Comparison of ENCODE assay signal across 7 cellular contexts in genomic region chr19:50835103-50835784, GRCh38. TPM values are rescaled to one million over a fixed set of nuclear protein-coding genes. Genes with fewer than 3 reads are reported as not detected.
DNase-seq lines count a peak whose midpoint lies in the region; ATAC-seq and TF ChIP-seq lines count a peak whose summit lies in the region.

No MANE protein-coding gene starts in this region.

- H3K36me3 ChIP-seq in H7 (replicated peaks; ENCODE audit: control insufficient read depth, insufficient read depth, low read length) (no peaks in the 10 kb centered on the region), SK-N-SH (replicated peaks in 1 of 2; ENCODE audit: control insufficient read depth in 1 of 2, insufficient read depth in 2 of 2, low read length in 1 of 2) (no peaks in the 10 kb centered on the region), heart left ventricle (no peaks in the 10 kb centered on the region), gastrocnemius medialis (no peaks in the 10 kb centered on the region)

- no peaks in the 10 kb centered on the region for H3K79me2 ChIP-seq in SK-N-SH (ENCODE audit: insufficient read depth)

- 37% methylated on average over 10 of the region's 13 CpGs for WGBS in SK-N-SH (ENCODE audit: low lambda C conversion rate)
- 33 to 34% (median 33%) methylated on average over 13 of the region's 13 CpGs for WGBS in heart left ventricle, 4 donors

- peak overlapping the region; percentile 77 for H3K4me2 ChIP-seq in SK-N-SH

- in situ Hi-C loops in gastrocnemius medialis (cut with MboI; ENCODE audit: low sequenced_read_pairs in 4 of 4) = no loop called here

- H3K27me3 ChIP-seq in H7 (ENCODE audit: control insufficient read depth, insufficient read depth, low read length) (peaks cover 22% of the 10 kb centered on the region), SK-N-SH (ENCODE audit: insufficient read depth) (peaks cover 17% of the 10 kb centered on the region; the same call in 1 of the 2 replicates), heart left ventricle (peaks cover 0 to 36% (median 12%) of the 10 kb centered on the region in 9 donors), gastrocnemius medialis (peaks cover 20 to 58% (median 21%) of the 10 kb centered on the region in 3 donors)

- no peak for TF ChIP-seq EP300 in SK-N-SH (IDR thresholded peaks at IDR 0.05; ENCODE audit: borderline replicate concordance in 1 of 2, low read depth in 1 of 2, low read length in 1 of 2)

- H3F3A ChIP-seq in SK-N-SH (replicated peaks; ENCODE audit: insufficient read depth) = no peaks in the 10 kb centered on the region

- H3K4me1 ChIP-seq in SK-N-SH (ENCODE audit: control insufficient read depth in 1 of 2, insufficient read depth in 2 of 2, low read depth in 1 of 2, low read length in 1 of 2) = peaks cover 0 to 7% of the 10 kb centered on the region in 2 experiments; a peak in 1 of 4 replicates
- H3K4me1 ChIP-seq in heart left ventricle = peaks cover 0 to 12% (median 9%) of the 10 kb centered on the region in 12 donors
- peaks cover 0 to 3% of the 10 kb centered on the region in 2 donors for H3K4me1 ChIP-seq in gastrocnemius medialis

- intact Hi-C loops in heart left ventricle (cut with DNase I) (no loop called here), gastrocnemius medialis (cut with DNase I; ENCODE audit: low total_unique reads) (no loop called here)

- no peaks in the 10 kb centered on the region for H3K9me3 ChIP-seq in SK-N-SH
- H3K9me3 ChIP-seq in heart left ventricle = no peaks in the 10 kb centered on the region
- H3K9me3 ChIP-seq in gastrocnemius medialis = no peaks in the 10 kb centered on the region

- H2AFZ ChIP-seq in SK-N-SH (ENCODE audit: low read depth) = peak overlapping the region; percentile 65; the same call in 1 of the 2 replicates

- H3K4me3 ChIP-seq in H7 (ENCODE audit: insufficient read depth, low read depth, low read length) (peak overlapping the region; percentile 78), SK-N-SH (ENCODE audit: low read depth in 2 of 2, low read length in 1 of 2) (peak overlapping the region; percentile 52 to 57; a peak in 3 of 4 replicates), heart left ventricle (peak overlapping the region; percentile 28 to 65 (median 56)), gastrocnemius medialis (peak overlapping the region; percentile 35 to 47 (median 38))

- POLR2A ChIA-PET in SK-N-SH (lab: Yijun Ruan, JAX) = no interaction called here

- CTCF ChIA-PET in SK-N-SH (lab: Yijun Ruan, JAX) = no interaction called here

- no peaks in the 10 kb centered on the region for H4K20me1 ChIP-seq in SK-N-SH (ENCODE audit: insufficient read depth)

- no peaks in the 10 kb centered on the region for H3K9me2 ChIP-seq in SK-N-SH

- H3K9ac ChIP-seq in SK-N-SH = peak overlapping the region; percentile 41; the same call in 1 of the 2 replicates

- TF ChIP-seq POLR2A in heart left ventricle (IDR thresholded peaks at IDR 0.05) (no peak), gastrocnemius medialis (IDR thresholded peaks at IDR 0.05) (no peak)

- TF ChIP-seq RAD21 in SK-N-SH (IDR thresholded peaks at IDR 0.05; ENCODE audit: low read length) = no peak

- ATAC-seq in heart left ventricle (peak in 2 of 4 donors; percentile 21 to 36), gastrocnemius medialis (no peak), HG03565 (IDR thresholded peaks at IDR 0.05; ENCODE audit: unreplicated experiment) (no peak)

- TF ChIP-seq CTCF in SK-N-SH (IDR thresholded peaks at IDR 0.05) (no peak), heart left ventricle (IDR thresholded peaks at IDR 0.05) (no peak), gastrocnemius medialis (IDR thresholded peaks at IDR 0.05 in 4 of 5, conservative IDR thresholded peaks at IDR 0.05 in 1 of 5) (no peak)

- H3K27ac ChIP-seq in SK-N-SH (ENCODE audit: low read depth in 2 of 2, low read length in 1 of 2) (no peak overlapping the region), heart left ventricle (no peak overlapping the region), gastrocnemius medialis (no peak overlapping the region)

- DNase-seq in H7 (peak; percentile 73), SK-N-SH (peak; percentile 54), heart left ventricle (no peak), gastrocnemius medialis (no peak), mucosa of gallbladder (ENCODE audit: low spot score) (no peak), DMS114 treated with DMSO at 0.1 percent for 48 hours (lab: John Stamatoyannopoulos, UW; ENCODE audit: unreplicated experiment) (no peak)

TF ChIP-seq in SK-N-SH, 30 proteins besides CTCF, POLR2A, EP300 and RAD21 (continues in another document):
- TF ChIP-seq RCOR1 (IDR thresholded peaks at IDR 0.05; ENCODE audit: low read length) (no peak), MEF2A (IDR thresholded peaks at IDR 0.05; ENCODE audit: borderline replicate concordance, low read depth) (no peak), USF2 (IDR thresholded peaks at IDR 0.05; ENCODE audit: borderline replicate concordance, low read depth, low read length) (no peak), MXI1 (IDR thresholded peaks at IDR 0.05; ENCODE audit: low read depth, low read length) (no peak), FOSL2 (IDR thresholded peaks at IDR 0.05; ENCODE audit: borderline replicate concordance, low read depth) (no peak), TCF12 (IDR thresholded peaks at IDR 0.05) (no peak), GABPA (IDR thresholded peaks at IDR 0.05; ENCODE audit: low read depth) (no peak), USF1 (IDR thresholded peaks at IDR 0.05; ENCODE audit: borderline replicate concordance, low read depth) (no peak), SMC3 (IDR thresholded peaks at IDR 0.05; ENCODE audit: low read depth, low read length) (no peak), RXRA (IDR thresholded peaks at IDR 0.05; ENCODE audit: borderline replicate concordance, low read depth) (no peak), NRF1 (IDR thresholded peaks at IDR 0.05; ENCODE audit: low read depth, low read length) (no peak), TEAD4 (IDR thresholded peaks at IDR 0.05; ENCODE audit: borderline replicate concordance, insufficient read depth) (no peak), ELF1 (IDR thresholded peaks at IDR 0.05) (no peak), EZH2phosphoT487 (IDR thresholded peaks at IDR 0.05; ENCODE audit: borderline replicate concordance, low read depth) (no peak), NFIC (IDR thresholded peaks at IDR 0.05; ENCODE audit: borderline replicate concordance) (no peak)

RNA-seq across cellular contexts. Expression of gene KLK15, which starts 1.9 kb away (rescaled TPM):
- not detected in 2 replicates for total RNA-seq in H7 (2014; rRNA removed; shearing (Covaris generic))
- not detected in 2 replicates for polyA plus RNA-seq in SK-N-SH (2012; rRNA removed)
- not detected in 2 replicates for polyA plus RNA-seq in SK-N-SH (2012; cell fraction: cytosol; rRNA removed)
- polyA plus RNA-seq in SK-N-SH (2012; cell fraction: nucleus; rRNA removed) = not detected in 2 replicates
- not detected for total RNA-seq in heart left ventricle
- not detected for polyA plus RNA-seq in heart left ventricle
- not detected for total RNA-seq in gastrocnemius medialis
- not detected for total RNA-seq in mucosa of gallbladder

RNA-seq across cellular contexts. Expression of gene KLK1, which starts 11.7 kb away (rescaled TPM):
- total RNA-seq in H7 (2014; rRNA removed; shearing (Covaris generic)) = not detected in 2 replicates
- polyA plus RNA-seq in SK-N-SH (2012; rRNA removed) = not detected in 2 replicates
- polyA plus RNA-seq in SK-N-SH (2012; cell fraction: cytosol; rRNA removed) = not detected in 2 replicates
- not detected in 2 replicates for polyA plus RNA-seq in SK-N-SH (2012; cell fraction: nucleus; rRNA removed)
- 1 to 10 TPM in 1 of 9 donors, under 1 TPM in 3, not detected in 5; 0.53 to 1.4 (median 0.74) TPM for total RNA-seq in heart left ventricle
- polyA plus RNA-seq in heart left ventricle = under 1 TPM; 0.50 to 0.51 TPM
- total RNA-seq in gastrocnemius medialis = under 1 TPM in 1 of 4 donors, not detected in 3; 0.41 TPM
- 1.5 TPM for total RNA-seq in mucosa of gallbladder

RNA-seq across cellular contexts. Expression of gene KLK3, which starts 19.5 kb away (rescaled TPM):
- total RNA-seq in H7 (2014; rRNA removed; shearing (Covaris generic)) = not detected in 2 replicates
- polyA plus RNA-seq in SK-N-SH (2012; rRNA removed) (not detected in 2 replicates), heart left ventricle (not detected)
- polyA plus RNA-seq in SK-N-SH (2012; cell fraction: cytosol; rRNA removed) = not detected in 2 replicates
- polyA plus RNA-seq in SK-N-SH (2012; cell fraction: nucleus; rRNA removed) = not detected in 2 replicates
- total RNA-seq in heart left ventricle (not detected), gastrocnemius medialis (not detected), mucosa of gallbladder (not detected)

RNA-seq across cellular contexts. Expression of gene KLK2, which starts 38.0 kb away (rescaled TPM):
- total RNA-seq in H7 (2014; rRNA removed; shearing (Covaris generic)) = not detected in 2 replicates
- 0.15 and 0.44 TPM in 2 replicates for polyA plus RNA-seq in SK-N-SH (2012; rRNA removed)
- 0.09 and 0.10 TPM in 2 replicates for polyA plus RNA-seq in SK-N-SH (2012; cell fraction: cytosol; rRNA removed)
- polyA plus RNA-seq in SK-N-SH (2012; cell fraction: nucleus; rRNA removed) = 1.1 and 2.4 TPM in 2 replicates
- not detected for total RNA-seq in heart left ventricle
- not detected for polyA plus RNA-seq in heart left ventricle
- not detected for total RNA-seq in gastrocnemius medialis
- total RNA-seq in mucosa of gallbladder = not detected

RNA-seq across cellular contexts. Expression of gene ACP4, which starts 45.0 kb away (rescaled TPM):
- not detected in 2 replicates for total RNA-seq in H7 (2014; rRNA removed; shearing (Covaris generic))
- polyA plus RNA-seq in SK-N-SH (2012; rRNA removed) (not detected in 2 replicates), heart left ventricle (not detected)
- not detected in 2 replicates for polyA plus RNA-seq in SK-N-SH (2012; cell fraction: cytosol; rRNA removed)
- polyA plus RNA-seq in SK-N-SH (2012; cell fraction: nucleus; rRNA removed) = not detected in 2 replicates
- total RNA-seq in heart left ventricle (not detected), gastrocnemius medialis (not detected), mucosa of gallbladder (not detected)

Comparison
In these comparisons a context has a peak if more than half of its experiments do, and no peak if none do; other contexts are left out.
1. DNase-seq: peak in H7 (single experiment) and SK-N-SH (single experiment); none in heart left ventricle (0 of 5), gastrocnemius medialis (0 of 2), mucosa of gallbladder (single experiment) and DMS114 treated with DMSO at 0.1 percent for 48 hours (single experiment).
2. Peak in every context shown above with its lines, with median percentiles within 50 percentile points of each other: H3K4me3 ChIP-seq.